In the genomic region with DNA sequence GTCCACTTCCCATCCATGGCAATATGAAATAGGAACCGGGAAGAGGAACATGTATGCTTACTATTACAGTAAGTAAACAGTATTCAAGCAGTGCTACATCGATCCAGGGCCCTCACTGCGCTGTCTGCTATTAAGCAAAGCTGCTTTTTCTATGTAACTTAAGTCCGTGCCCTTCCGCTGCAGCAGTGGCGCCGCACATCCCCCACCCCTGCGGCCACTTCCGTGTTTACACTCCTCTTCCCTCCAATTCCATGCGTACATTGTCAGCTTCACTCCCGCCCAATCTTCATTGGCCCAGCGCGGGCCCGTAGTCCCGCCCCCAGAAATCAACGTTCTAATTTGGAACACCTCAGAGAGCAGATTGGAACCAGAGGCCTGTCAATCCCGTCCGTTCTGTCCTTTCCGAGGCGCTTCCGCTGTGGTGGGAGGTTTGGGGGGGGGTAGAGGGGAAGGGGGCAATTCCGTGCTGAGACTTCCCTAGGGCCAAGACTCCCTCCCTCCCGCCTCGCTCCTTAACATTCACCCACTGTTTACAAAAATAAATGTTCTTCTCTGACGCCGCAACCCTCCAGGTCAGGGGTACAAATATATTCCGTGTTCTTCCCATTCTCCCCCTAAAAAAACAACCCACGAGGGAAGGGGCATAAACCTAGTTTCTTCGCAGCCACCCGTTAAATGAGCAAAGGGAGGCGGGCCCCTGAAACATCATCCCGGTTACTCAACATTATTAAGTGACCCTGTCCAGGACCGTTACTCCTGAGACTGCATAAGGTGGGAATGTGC, we compare ENCODE assay signal across 8 cellular contexts.
A peak's percentile ranks its signal among the peaks of the same experiment; 100 is the strongest.
DNase-seq lines count a peak whose midpoint lies in the region; ATAC-seq and TF ChIP-seq lines count a peak whose summit lies in the region.

No MANE protein-coding gene starts in this region.

- peaks cover 3 to 27% of the 10 kb centered on the region in 2 experiments; a peak in 2 of 4 replicates for H3K79me1 ChIP-seq in IMR-90 (ENCODE audit: low read depth in 1 of 2, low read length in 2 of 2)

- no peaks in the 10 kb centered on the region for H3K9me3 ChIP-seq in IMR-90 (ENCODE audit: control insufficient read depth, insufficient read depth, low read length)
- H3K9me3 ChIP-seq in OCI-LY7 (ENCODE audit: low read length) = no peaks in the 10 kb centered on the region

- H3K79me2 ChIP-seq in OCI-LY7 (ENCODE audit: insufficient read depth, low read depth, low read length) = peaks cover 64% of the 10 kb centered on the region

- BruUV-seq in IMR-90 (replicated peaks; lab: Mats Ljungman, UMichigan) = no TSS peak
- BruUV-seq in OCI-LY7 (replicated peaks; lab: Mats Ljungman, UMichigan) = no TSS peak

- peak overlapping the region; percentile 94 for H2AK5ac ChIP-seq in IMR-90 (ENCODE audit: low read depth, low read length)

- H2BK5ac ChIP-seq in IMR-90 (ENCODE audit: low read depth, low read length, poor library complexity, severe bottlenecking) = peak overlapping the region; percentile 96

- H3K9me1 ChIP-seq in IMR-90 (ENCODE audit: insufficient read depth, low read length) = no peaks in the 10 kb centered on the region

- H3K36me3 ChIP-seq in IMR-90 (ENCODE audit: control insufficient read depth, insufficient read depth, low read length) (no peaks in the 10 kb centered on the region), OCI-LY7 (ENCODE audit: insufficient read depth, low read length) (peaks cover 39% of the 10 kb centered on the region)

- intact Hi-C loops in IMR-90 (cut with micrococcal nuclease) = loop anchor here (5.0 kb wide), 1 partner anchor 219 kb away; a partner anchor contains a TSS
- intact Hi-C loops in OCI-LY7 (cut with micrococcal nuclease; ENCODE audit: unreplicated experiment) = loop anchor here (1.0 to 5.0 kb wide), 4 partner anchors 51 to 369 kb away; a partner anchor contains a TSS

- H3K4me2 ChIP-seq in IMR-90 (ENCODE audit: low read depth, low read length) (peak overlapping the region; percentile 91), OCI-LY7 (ENCODE audit: low read length) (peak overlapping the region; percentile 99)

- peak overlapping the region; percentile 57 for H2BK120ac ChIP-seq in IMR-90 (ENCODE audit: low read depth, low read length)

- no peak overlapping the region for H2BK20ac ChIP-seq in IMR-90 (ENCODE audit: low read depth, low read length)

- H3K23ac ChIP-seq in IMR-90 (ENCODE audit: low read depth, low read length) = peak overlapping the region; percentile 98

- H4K20me1 ChIP-seq in IMR-90 (ENCODE audit: insufficient read depth, low read length) (peaks cover 18% of the 10 kb centered on the region; the same call in 1 of the 2 replicates), OCI-LY7 (ENCODE audit: insufficient read depth, low read length) (peaks cover 28% of the 10 kb centered on the region)

- no peak for TF ChIP-seq POLR2A in IMR-90 (IDR thresholded peaks at IDR 0.05; ENCODE audit: low read depth, low read length)

- peak overlapping the region; percentile 93 for H3K9ac ChIP-seq in IMR-90 (ENCODE audit: low read depth, low read length)

- peak; percentile 82 for ATAC-seq in GM21529 (IDR thresholded peaks at IDR 0.05; ENCODE audit: unreplicated experiment)
- ATAC-seq in IMR-90 (ENCODE audit: low read depth) = peak; percentile 88

- H4K91ac ChIP-seq in IMR-90 (ENCODE audit: insufficient read depth, low read depth, low read length) = peak overlapping the region; percentile 86

- no peaks in the 10 kb centered on the region for H3K27me3 ChIP-seq in IMR-90 (ENCODE audit: control insufficient read depth, insufficient read depth, low read length)

- H2AFZ ChIP-seq in IMR-90 (replicated peaks; ENCODE audit: low read length, poor library complexity) (peak overlapping the region; percentile 95), OCI-LY7 (ENCODE audit: low read length) (peak overlapping the region; percentile 88; the same call in 1 of the 2 replicates)

- POLR2A ChIA-PET in IMR-90 (lab: Charles Lee; ENCODE audit: unreplicated experiment) (interaction anchor here (0.7 kb wide), 1 partner anchor 317 kb away, joined by 3 read pairs; no protein-coding TSS in a partner anchor), OCI-LY7 (lab: Charles Lee) (interaction anchor here (0.6 to 0.7 kb wide), 4 partner anchors 31 to 1638 kb away, joined by 3 to 10 read pairs (median 5); no protein-coding TSS in a partner anchor)

- peak overlapping the region; percentile 30 for H3K18ac ChIP-seq in IMR-90 (ENCODE audit: low read depth, low read length)

- TF ChIP-seq CTCF in IMR-90 (conservative IDR thresholded peaks at IDR 0.05; ENCODE audit: low read depth, low read length) (no peak), OCI-LY7 (conservative IDR thresholded peaks at IDR 0.05; ENCODE audit: low read length) (no peak)

- H3K4ac ChIP-seq in IMR-90 (ENCODE audit: low read depth, low read length) = peak overlapping the region; percentile 78

- no peak for TF ChIP-seq RAD21 in IMR-90 (IDR thresholded peaks at IDR 0.05; ENCODE audit: low read length)

- in situ Hi-C loops in IMR-90 (cut with MboI; ENCODE audit: low sequenced_read_pairs) = no loop called here

- peak overlapping the region; percentile 97 for H3K14ac ChIP-seq in IMR-90 (replicated peaks; ENCODE audit: low read depth, low read length)

- WGBS in IMR-90 (ENCODE audit: extremely low coverage in 2 of 2, insufficient read length in 1 of 2), 2 experiments = 1% methylated on average over 14 of the region's 33 CpGs; no CpG with 5 or more reads in 1 of the 2 experiments

- no peaks in the 10 kb centered on the region for H3K4me1 ChIP-seq in IMR-90 (ENCODE audit: control insufficient read depth, insufficient read depth, low read length)
- H3K4me1 ChIP-seq in OCI-LY7 (ENCODE audit: insufficient read depth, low read length, poor library complexity, severe bottlenecking) = peaks cover 25% of the 10 kb centered on the region

- dilution Hi-C loops in IMR-90 (cut with HindIII; ENCODE audit: low sequenced_read_pairs, unreplicated experiment) = no loop called here

- no peak overlapping the region for H2BK15ac ChIP-seq in IMR-90 (ENCODE audit: low read depth, low read length)

- peak overlapping the region; percentile 50 for H4K5ac ChIP-seq in IMR-90 (ENCODE audit: low read depth, low read length)

- DNase-seq in DMS114 treated with DMSO at 0.1 percent for 48 hours (lab: John Stamatoyannopoulos, UW; ENCODE audit: unreplicated experiment) (peak; percentile 96), IMR-90 (peak; percentile 97), OCI-LY7 (ENCODE audit: low spot score) (peak; percentile 98), activated T-cell treated with anti-CD3 and anti-CD28 coated beads for 4 hours (peak; percentile 77), epidermal melanocyte (ENCODE audit: insufficient read length, low spot score) (peak; percentile 96), midbrain (lab: John Stamatoyannopoulos, UW) (peak; percentile 98)
- DNase-seq in stimulated activated CD8-positive, alpha-beta memory T cell treated with anti-CD3 and anti-CD28 coated beads, Interleukin-15, amount 100 ng/mL, for 48 hours (ENCODE audit: low read depth in 2 of 2) = peak; percentile 90

- H3K27ac ChIP-seq in IMR-90 (ENCODE audit: insufficient read depth, low read length) (peak overlapping the region; percentile 94), OCI-LY7 (ENCODE audit: low read depth, low read length, poor library complexity, severe bottlenecking) (peak overlapping the region; percentile 95)

- no peaks in the 10 kb centered on the region for H3K9me2 ChIP-seq in OCI-LY7 (ENCODE audit: insufficient read depth, low read length)

- H2AK9ac ChIP-seq in IMR-90 (replicated peaks; ENCODE audit: low read depth, low read length, poor library complexity) = peak overlapping the region; percentile 99

- peak overlapping the region; percentile 96 for H3K56ac ChIP-seq in IMR-90 (ENCODE audit: extremely low read depth, insufficient read depth, low read length)

- H4K8ac ChIP-seq in IMR-90 (ENCODE audit: low read depth in 2 of 2, low read length in 2 of 2) = peak overlapping the region; percentile 84 to 97

- CTCF ChIA-PET in IMR-90 (lab: Yijun Ruan, JAX) (interaction anchor here (0.5 kb wide), 1 partner anchor 15 kb away, joined by 3 read pairs; no protein-coding TSS in a partner anchor), OCI-LY7 (lab: Charles Lee; ENCODE audit: unreplicated experiment) (no interaction called here)

- peak overlapping the region; percentile 99 for H3K4me3 ChIP-seq in IMR-90 (ENCODE audit: insufficient read depth, low read depth, low read length)
- peak overlapping the region; percentile 91 for H3K4me3 ChIP-seq in OCI-LY7 (ENCODE audit: low read depth, low read length, poor library complexity, severe bottlenecking)

TF ChIP-seq in IMR-90, 13 proteins besides CTCF, POLR2A, EP300 and RAD21 (continues in another document):
- TF ChIP-seq BHLHE40 (IDR thresholded peaks at IDR 0.05; ENCODE audit: low read depth, low read length) (no peak), MAZ (IDR thresholded peaks at IDR 0.05; ENCODE audit: borderline replicate concordance, low read depth, low read length) (peak; percentile 74), SMC3 (IDR thresholded peaks at IDR 0.05; ENCODE audit: low read depth, low read length) (no peak), MXI1 (IDR thresholded peaks at IDR 0.05; ENCODE audit: borderline replicate concordance, low read depth, low read length) (peak; percentile 90), FOS (IDR thresholded peaks at IDR 0.05; ENCODE audit: low read depth, low read length) (no peak), RCOR1 (IDR thresholded peaks at IDR 0.05; ENCODE audit: insufficient replicate concordance, low read length) (no peak), NFE2L2 (IDR thresholded peaks at IDR 0.05; ENCODE audit: low read depth, low read length) (no peak), MAFK (IDR thresholded peaks at IDR 0.05; ENCODE audit: low read depth, low read length) (no peak), RFX5 (IDR thresholded peaks at IDR 0.05; ENCODE audit: low read depth, low read length) (no peak)
- TF ChIP-seq, protein P1, sequence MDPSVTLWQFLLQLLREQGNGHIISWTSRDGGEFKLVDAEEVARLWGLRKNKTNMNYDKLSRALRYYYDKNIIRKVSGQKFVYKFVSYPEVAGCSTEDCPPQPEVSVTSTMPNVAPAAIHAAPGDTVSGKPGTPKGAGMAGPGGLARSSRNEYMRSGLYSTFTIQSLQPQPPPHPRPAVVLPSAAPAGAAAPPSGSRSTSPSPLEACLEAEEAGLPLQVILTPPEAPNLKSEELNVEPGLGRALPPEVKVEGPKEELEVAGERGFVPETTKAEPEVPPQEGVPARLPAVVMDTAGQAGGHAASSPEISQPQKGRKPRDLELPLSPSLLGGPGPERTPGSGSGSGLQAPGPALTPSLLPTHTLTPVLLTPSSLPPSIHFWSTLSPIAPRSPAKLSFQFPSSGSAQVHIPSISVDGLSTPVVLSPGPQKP (IDR thresholded peaks at IDR 0.05; ENCODE audit: borderline replicate concordance, low read depth, low read length) = no peak
- TF ChIP-seq, protein P2, sequence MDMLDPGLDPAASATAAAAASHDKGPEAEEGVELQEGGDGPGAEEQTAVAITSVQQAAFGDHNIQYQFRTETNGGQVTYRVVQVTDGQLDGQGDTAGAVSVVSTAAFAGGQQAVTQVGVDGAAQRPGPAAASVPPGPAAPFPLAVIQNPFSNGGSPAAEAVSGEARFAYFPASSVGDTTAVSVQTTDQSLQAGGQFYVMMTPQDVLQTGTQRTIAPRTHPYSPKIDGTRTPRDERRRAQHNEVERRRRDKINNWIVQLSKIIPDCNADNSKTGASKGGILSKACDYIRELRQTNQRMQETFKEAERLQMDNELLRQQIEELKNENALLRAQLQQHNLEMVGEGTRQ (IDR thresholded peaks at IDR 0.05; ENCODE audit: low read depth, low read length) = no peak

Comparison
In these comparisons a context has a peak if more than half of its experiments do, and no peak if none do; other contexts are left out.
1. Peak in every context shown above with its lines: DNase-seq, ATAC-seq, H3K4me3 ChIP-seq and H3K27ac ChIP-seq.